9 cellular contexts compared by ENCODE assay signal in genomic region chr9:128881627-128881883, GRCh38. TPM values are rescaled to one million over a fixed set of nuclear protein-coding genes. Genes with fewer than 3 reads are reported as not detected.
DNase-seq lines count a peak whose midpoint lies in the region; ATAC-seq and TF ChIP-seq lines count a peak whose summit lies in the region.
"Had no signal": no experiment of that assay in that cellular context is flagged by ENCODE, and none has a peak within 500 bp of the region (broad histone marks: within the 10 kb centered on the region; RNA-seq: fewer than 3 reads in every experiment).

No MANE protein-coding gene starts in this region.

- no peaks in the 10 kb centered on the region for H4K20me1 ChIP-seq in GM23248 (ENCODE audit: insufficient read depth)

- H3K4me2 ChIP-seq in GM23248 (ENCODE audit: unreplicated experiment) (peak overlapping the region; percentile 91), skeletal muscle satellite cell (ENCODE audit: low read length) (peak overlapping the region; percentile 84)

- H3K4me1 ChIP-seq in GM23248 (ENCODE audit: insufficient read depth) (peaks cover 11% of the 10 kb centered on the region; the same call in 1 of the 2 replicates), heart left ventricle (peaks cover 8 to 77% (median 46%) of the 10 kb centered on the region in 12 donors), skeletal muscle satellite cell (ENCODE audit: control insufficient read depth, insufficient read depth, low read length) (peaks cover 38% of the 10 kb centered on the region)

- peak overlapping the region; percentile 28 for H3K27ac ChIP-seq in GM23248
- peak overlapping the region; percentile 67 for H3K27ac ChIP-seq in WERI-Rb-1
- H3K27ac ChIP-seq in heart left ventricle, result peak overlapping the region; percentile 66 to 100 (median 98)

- peaks cover 60% of the 10 kb centered on the region for H3K79me2 ChIP-seq in GM23248 (ENCODE audit: insufficient read depth)

- no peaks in the 10 kb centered on the region for H3F3A ChIP-seq in GM23248 (ENCODE audit: insufficient read depth)

- TF ChIP-seq POLR2A in heart left ventricle (IDR thresholded peaks at IDR 0.05), result no peak

- peak overlapping the region; percentile 87 for H3K9ac ChIP-seq in GM23248
- H3K9ac ChIP-seq in skeletal muscle satellite cell (ENCODE audit: low read depth, low read length), result peak overlapping the region; percentile 87

- 0 to 1% methylated on average over 20 of the region's 20 CpGs for WGBS in GM23248 (ENCODE audit: low coverage in 1 of 2, low lambda C conversion rate in 2 of 2, missing lambda C conversion rate in 2 of 2), 2 experiments
- WGBS in heart left ventricle, 4 donors, result 0 to 1% (median 1%) methylated on average over 12 to 20 of the region's 20 CpGs

- H3K36me3 ChIP-seq in GM23248 (ENCODE audit: low read depth), result peaks cover 3% of the 10 kb centered on the region; the same call in 1 of the 2 replicates
- H3K36me3 ChIP-seq in WERI-Rb-1, result peaks cover 26% of the 10 kb centered on the region
- peaks cover 0 to 17% (median 8%) of the 10 kb centered on the region in 9 donors for H3K36me3 ChIP-seq in heart left ventricle
- H3K36me3 ChIP-seq in skeletal muscle satellite cell (ENCODE audit: insufficient read depth, low read length), result peaks cover 22% of the 10 kb centered on the region

- peak overlapping the region; percentile 95 for H2AFZ ChIP-seq in GM23248

- in situ Hi-C loops in GM23248 (cut with MboI), result no loop called here
- in situ Hi-C loops in G401 (cut with HindIII; ENCODE audit: low sequenced_read_pairs), result no loop called here

- no peak for DNase-seq in GM23248
- no peak for DNase-seq in WERI-Rb-1
- no peak for DNase-seq in heart left ventricle
- DNase-seq in G401 (ENCODE audit: low spot score), result no peak
- no peak for DNase-seq in DMS 273 (lab: John Stamatoyannopoulos, UW; ENCODE audit: unreplicated experiment)
- DNase-seq in H4 (ENCODE audit: low spot score), result no peak

- ATAC-seq in heart left ventricle (peak; percentile 18 to 29 (median 22)), GM21423 (IDR thresholded peaks at IDR 0.05; ENCODE audit: unreplicated experiment) (no peak)

- TF ChIP-seq CTCF in WERI-Rb-1 (IDR thresholded peaks at IDR 0.05; ENCODE audit: low read depth, low read length), result no peak
- TF ChIP-seq CTCF in heart left ventricle (IDR thresholded peaks at IDR 0.05), result no peak

- H3K4me3 ChIP-seq in GM23248 (peak overlapping the region; percentile 88), WERI-Rb-1 (ENCODE audit: low read depth, low read length) (peak overlapping the region; percentile 86), heart left ventricle (peak overlapping the region; percentile 80 to 100 (median 98)), skeletal muscle satellite cell (ENCODE audit: low read length) (peak overlapping the region; percentile 96)

- no peaks in the 10 kb centered on the region for H3K27me3 ChIP-seq in GM23248 (replicated peaks; ENCODE audit: insufficient read depth)
- H3K27me3 ChIP-seq in WERI-Rb-1 (ENCODE audit: insufficient read depth, low read depth, severe bottlenecking), result no peaks in the 10 kb centered on the region
- no peaks in the 10 kb centered on the region for H3K27me3 ChIP-seq in heart left ventricle
- no peaks in the 10 kb centered on the region for H3K27me3 ChIP-seq in skeletal muscle satellite cell (ENCODE audit: control insufficient read depth, insufficient read depth, low read length)

- intact Hi-C loops in heart left ventricle (cut with DNase I), result loop anchor here in 6 of 10 donors (1.0 to 5.0 kb wide), 5 partner anchors 18 to 64 kb away; partner anchors contain the start of genes PHYHD1 (in 3 of the 6) and ENDOG (in 1 of the 6)

- H3K9me2 ChIP-seq in GM23248 (ENCODE audit: insufficient read depth), result no peaks in the 10 kb centered on the region

- no peaks in the 10 kb centered on the region for H3K9me3 ChIP-seq in GM23248 (ENCODE audit: low read depth)
- no peaks in the 10 kb centered on the region for H3K9me3 ChIP-seq in WERI-Rb-1 (ENCODE audit: severe bottlenecking)
- no peaks in the 10 kb centered on the region for H3K9me3 ChIP-seq in heart left ventricle
- no peaks in the 10 kb centered on the region for H3K9me3 ChIP-seq in skeletal muscle satellite cell (replicated peaks; ENCODE audit: low read length)

RNA-seq across cellular contexts. Expression of gene KYAT1, which starts 0.2 kb away (rescaled TPM):
- 5.1 and 5.8 TPM in 2 replicates for total RNA-seq in GM23248 (2014; rRNA removed; shearing (Covaris generic))
- polyA plus RNA-seq in GM23248 (2016; fragmentation: Nextera tagmentation; extraction: Ambion mirVana) (4.4 and 5.5 TPM in 2 replicates), heart left ventricle (10 to 100 TPM; 11.5 to 12.6 TPM)
- total RNA-seq in heart left ventricle, result 10 to 100 TPM in 7 of 9 donors, 1 to 10 TPM in 2; 9.5 to 16.7 (median 13.4) TPM
- total RNA-seq in skeletal muscle satellite cell (2012; rRNA removed), result 6.1 and 8.3 TPM in 2 replicates
- total RNA-seq in G401 (2014; rRNA removed; shearing (Covaris generic)), result 10.5 and 14.8 TPM in 2 replicates
- total RNA-seq in H4 (2014; rRNA removed; shearing (Covaris generic)), result 7.1 and 7.3 TPM in 2 replicates

RNA-seq across cellular contexts. Expression of gene LRRC8A, which starts 0.4 kb away (rescaled TPM):
- total RNA-seq in GM23248 (2014; rRNA removed; shearing (Covaris generic)), result 35.2 and 37.9 TPM in 2 replicates
- polyA plus RNA-seq in GM23248 (2016; fragmentation: Nextera tagmentation; extraction: Ambion mirVana) (35.6 and 36.5 TPM in 2 replicates), heart left ventricle (10 to 100 TPM; 15.8 to 62.3 TPM)
- 10 to 100 TPM; 16.2 to 76.4 (median 28.8) TPM for total RNA-seq in heart left ventricle
- total RNA-seq in skeletal muscle satellite cell (2012; rRNA removed), result 30.2 and 36.7 TPM in 2 replicates
- total RNA-seq in G401 (2014; rRNA removed; shearing (Covaris generic)), result 19.6 and 38.7 TPM in 2 replicates
- total RNA-seq in H4 (2014; rRNA removed; shearing (Covaris generic)), result 17.8 and 26.8 TPM in 2 replicates

RNA-seq across cellular contexts. Expression of gene PHYHD1, which starts 39.2 kb away (rescaled TPM):
- 4.4 and 4.7 TPM in 2 replicates for total RNA-seq in GM23248 (2014; rRNA removed; shearing (Covaris generic))
- 7.4 and 8.6 TPM in 2 replicates for polyA plus RNA-seq in GM23248 (2016; fragmentation: Nextera tagmentation; extraction: Ambion mirVana)
- 10 to 100 TPM; 14.0 to 49.0 (median 27.3) TPM for total RNA-seq in heart left ventricle
- 10 to 100 TPM; 24.2 to 41.5 TPM for polyA plus RNA-seq in heart left ventricle
- 4.8 and 7.9 TPM in 2 replicates for total RNA-seq in skeletal muscle satellite cell (2012; rRNA removed)
- 13.8 and 17.6 TPM in 2 replicates for total RNA-seq in G401 (2014; rRNA removed; shearing (Covaris generic))
- not detected in 2 replicates for total RNA-seq in H4 (2014; rRNA removed; shearing (Covaris generic))
- total RNA-seq: M059J had no signal

RNA-seq across cellular contexts. Expression of gene SPOUT1, which starts 52.0 kb away (rescaled TPM):
- total RNA-seq in GM23248 (2014; rRNA removed; shearing (Covaris generic)), result 15.9 and 53.0 TPM in 2 replicates
- 43.0 and 46.4 TPM in 2 replicates for polyA plus RNA-seq in GM23248 (2016; fragmentation: Nextera tagmentation; extraction: Ambion mirVana)
- total RNA-seq in heart left ventricle, result 10 to 100 TPM in 7 of 9 donors, 1 to 10 TPM in 2; 6.1 to 24.7 (median 15.1) TPM
- 10 to 100 TPM; 14.2 to 20.2 TPM for polyA plus RNA-seq in heart left ventricle
- total RNA-seq in skeletal muscle satellite cell (2012; rRNA removed), result 12.2 and 18.8 TPM in 2 replicates
- total RNA-seq in G401 (2014; rRNA removed; shearing (Covaris generic)), result 31.3 and 40.1 TPM in 2 replicates
- total RNA-seq in H4 (2014; rRNA removed; shearing (Covaris generic)), result 16.7 and 39.2 TPM in 2 replicates

Comparison
In these comparisons a context has a peak if more than half of its experiments do, and no peak if none do; other contexts are left out.
1. H3K27ac ChIP-seq: peak in every context shown above with its lines; median percentile 98 in heart left ventricle; 67 in WERI-Rb-1; 28 in GM23248.